Comparison of ENCODE assay signal across 14 cellular contexts in the genomic region with DNA sequence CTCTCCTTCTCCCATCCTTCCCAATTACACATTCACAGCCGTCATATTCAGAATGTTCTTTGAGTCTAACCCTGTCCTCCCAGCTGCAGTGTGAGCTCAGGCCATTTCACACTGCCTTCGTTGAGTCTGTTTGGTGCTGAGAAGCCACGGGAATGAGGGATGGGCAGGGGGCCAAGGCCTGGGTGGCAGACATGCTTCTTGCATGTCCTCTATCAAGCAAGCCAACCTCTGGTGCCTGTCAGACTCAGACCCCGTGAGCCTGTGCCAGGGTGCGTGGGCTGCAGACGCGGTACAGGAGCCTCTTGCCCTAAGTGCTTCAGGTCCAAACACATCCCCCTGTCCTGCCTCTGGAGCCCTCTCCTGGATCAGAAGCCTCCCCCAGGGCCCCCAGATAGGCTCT. TPM values are rescaled to one million over a fixed set of nuclear protein-coding genes. Genes with fewer than 3 reads are reported as not detected.
A peak's percentile ranks its signal among the peaks of the same experiment; 100 is the strongest.
DNase-seq lines count a peak whose midpoint lies in the region; TF ChIP-seq lines count a peak whose summit lies in the region.
"Had no signal": no experiment of that assay in that cellular context is flagged by ENCODE, and none has a peak within 500 bp of the region (broad histone marks: within the 10 kb centered on the region; RNA-seq: fewer than 3 reads in every experiment).

No MANE protein-coding gene starts in this region.

- H4K20me1 ChIP-seq in smooth muscle cell (ENCODE audit: low read depth): no peaks in the 10 kb centered on the region

- no peaks in the 10 kb centered on the region for H3K4me1 Mint-ChIP-seq in type B pancreatic cell (ENCODE audit: unreplicated experiment)
- H3K4me1 Mint-ChIP-seq: activated naive CD8-positive, alpha-beta T cell treated with anti-CD3 and anti-CD28 coated beads, Interleukin-2, amount 10 ng/mL, durations not matched to agents 7 days and 5 days had no signal

- no peak overlapping the region for H3K27ac Mint-ChIP-seq in type B pancreatic cell
- H3K27ac Mint-ChIP-seq: activated naive CD8-positive, alpha-beta T cell treated with anti-CD3 and anti-CD28 coated beads, Interleukin-2, amount 10 ng/mL, durations not matched to agents 7 days and 5 days had no signal

- peak overlapping the region; percentile 49 for H2AFZ ChIP-seq in smooth muscle cell (ENCODE audit: low read depth)

- TF ChIP-seq CTCF in epithelial cell of esophagus (IDR thresholded peaks at IDR 0.05; ENCODE audit: insufficient read depth, low read depth, low read length, missing control alignments) (no peak), smooth muscle cell (IDR thresholded peaks at IDR 0.05; ENCODE audit: borderline replicate concordance, insufficient read depth, poor library complexity, severe bottlenecking) (no peak), type B pancreatic cell (conservative IDR thresholded peaks at IDR 0.05) (no peak)

- H3K27me3 Mint-ChIP-seq in type B pancreatic cell: peaks cover 12% of the 10 kb centered on the region
- H3K27me3 Mint-ChIP-seq: CD4-positive, alpha-beta memory T cell had no signal

- H3K4me3 Mint-ChIP-seq in type B pancreatic cell: no peak overlapping the region
- H3K4me3 Mint-ChIP-seq: activated naive CD8-positive, alpha-beta T cell treated with anti-CD3 and anti-CD28 coated beads, Interleukin-2, amount 10 ng/mL, durations not matched to agents 7 days and 5 days; CD4-positive, alpha-beta memory T cell had no signal

- H3K27me3 ChIP-seq in smooth muscle cell (ENCODE audit: low read depth): no peaks in the 10 kb centered on the region
- H3K27me3 ChIP-seq: pancreas had no signal

- no peaks in the 10 kb centered on the region for H3K4me1 ChIP-seq in smooth muscle cell (ENCODE audit: low read depth)
- H3K4me1 ChIP-seq: pancreas had no signal

- no peak overlapping the region for H3K4me2 ChIP-seq in smooth muscle cell

- H3K79me2 ChIP-seq in smooth muscle cell (ENCODE audit: low read depth): no peaks in the 10 kb centered on the region

- H3K4me3 ChIP-seq in epithelial cell of esophagus (ENCODE audit: low read length): no peak overlapping the region
- H3K4me3 ChIP-seq in smooth muscle cell: no peak overlapping the region
- H3K4me3 ChIP-seq: lung, pancreas had no signal

- no peaks in the 10 kb centered on the region for H3K36me3 Mint-ChIP-seq in type B pancreatic cell
- H3K36me3 Mint-ChIP-seq: activated naive CD8-positive, alpha-beta T cell treated with anti-CD3 and anti-CD28 coated beads, Interleukin-2, amount 10 ng/mL, durations not matched to agents 7 days and 5 days; CD4-positive, alpha-beta memory T cell had no signal

- no peaks in the 10 kb centered on the region for H3F3A ChIP-seq in smooth muscle cell (ENCODE audit: low read depth)

- no peaks in the 10 kb centered on the region for H3K36me3 ChIP-seq in smooth muscle cell (ENCODE audit: low read depth)
- H3K36me3 ChIP-seq: pancreas had no signal

- DNase-seq in LHCN-M2 (ENCODE audit: low read depth): peak; percentile 46
- peak; percentile 29 for DNase-seq in epithelial cell of esophagus (ENCODE audit: low read depth)
- peak; percentile 54 for DNase-seq in iris pigment epithelial cell (ENCODE audit: low read depth)
- DNase-seq in smooth muscle cell (lab: John Stamatoyannopoulos, UW; ENCODE audit: unreplicated experiment): no peak
- no peak for DNase-seq in type B pancreatic cell (ENCODE audit: extremely low spot score, unreplicated experiment)
- DNase-seq in H4 (ENCODE audit: low spot score): no peak
- DNase-seq in NCI-H146 treated with DMSO at 0.1 percent for 48 hours (lab: John Stamatoyannopoulos, UW; ENCODE audit: unreplicated experiment): no peak
- no peak for DNase-seq in NCI-H748 (lab: John Stamatoyannopoulos, UW; ENCODE audit: unreplicated experiment)
- DNase-seq: activated naive CD8-positive, alpha-beta T cell treated with anti-CD3 and anti-CD28 coated beads, Interleukin-2, amount 10 ng/mL, durations not matched to agents 7 days and 5 days; CD4-positive, alpha-beta memory T cell; NCI-H1105; NCI-H510A treated with DMSO at 0.1 percent for 48 hours had no signal

- H3K9me3 ChIP-seq in smooth muscle cell (replicated peaks; ENCODE audit: low read depth): no peaks in the 10 kb centered on the region
- H3K9me3 ChIP-seq: pancreas had no signal

- no peak overlapping the region for H3K27ac ChIP-seq in smooth muscle cell (ENCODE audit: low read depth)
- H3K27ac ChIP-seq: pancreas had no signal

- H3K9me3 Mint-ChIP-seq in type B pancreatic cell: no peaks in the 10 kb centered on the region
- H3K9me3 Mint-ChIP-seq: activated naive CD8-positive, alpha-beta T cell treated with anti-CD3 and anti-CD28 coated beads, Interleukin-2, amount 10 ng/mL, durations not matched to agents 7 days and 5 days had no signal

- H3K9ac ChIP-seq in smooth muscle cell (ENCODE audit: low read depth): no peak overlapping the region

- 47% methylated on average over 7 of the region's 7 CpGs for WGBS in smooth muscle cell (ENCODE audit: low lambda C conversion rate)

RNA-seq across cellular contexts. Expression of gene CDKN2AIPNL, which starts 46.6 kb away (rescaled TPM):
- 40.8 and 43.3 TPM in 2 replicates for total RNA-seq in LHCN-M2 (2014; rRNA removed)
- 25.1 TPM for polyA plus RNA-seq in LHCN-M2 (2012)
- 9.9 and 18.2 TPM in 2 replicates for total RNA-seq in smooth muscle cell
- polyA plus RNA-seq in smooth muscle cell: 21.5 and 27.7 TPM in 2 replicates
- total RNA-seq in type B pancreatic cell (ENCODE audit: low replicate concordance): 24.4 and 28.7 TPM in 2 replicates
- total RNA-seq in H4 (2014; rRNA removed; shearing (Covaris generic)): 83.0 and 87.8 TPM in 2 replicates

Comparison
In these comparisons a context has a peak if more than half of its experiments do, and no peak if none do; other contexts are left out.
1. DNase-seq: peak in LHCN-M2 (single experiment), epithelial cell of esophagus (single experiment) and iris pigment epithelial cell (single experiment); none in smooth muscle cell (single experiment), type B pancreatic cell (single experiment), H4 (single experiment), NCI-H146 treated with DMSO at 0.1 percent for 48 hours (single experiment) and NCI-H748 (single experiment).